Comparison of ENCODE assay signal across 20 cellular contexts in the genomic region with DNA sequence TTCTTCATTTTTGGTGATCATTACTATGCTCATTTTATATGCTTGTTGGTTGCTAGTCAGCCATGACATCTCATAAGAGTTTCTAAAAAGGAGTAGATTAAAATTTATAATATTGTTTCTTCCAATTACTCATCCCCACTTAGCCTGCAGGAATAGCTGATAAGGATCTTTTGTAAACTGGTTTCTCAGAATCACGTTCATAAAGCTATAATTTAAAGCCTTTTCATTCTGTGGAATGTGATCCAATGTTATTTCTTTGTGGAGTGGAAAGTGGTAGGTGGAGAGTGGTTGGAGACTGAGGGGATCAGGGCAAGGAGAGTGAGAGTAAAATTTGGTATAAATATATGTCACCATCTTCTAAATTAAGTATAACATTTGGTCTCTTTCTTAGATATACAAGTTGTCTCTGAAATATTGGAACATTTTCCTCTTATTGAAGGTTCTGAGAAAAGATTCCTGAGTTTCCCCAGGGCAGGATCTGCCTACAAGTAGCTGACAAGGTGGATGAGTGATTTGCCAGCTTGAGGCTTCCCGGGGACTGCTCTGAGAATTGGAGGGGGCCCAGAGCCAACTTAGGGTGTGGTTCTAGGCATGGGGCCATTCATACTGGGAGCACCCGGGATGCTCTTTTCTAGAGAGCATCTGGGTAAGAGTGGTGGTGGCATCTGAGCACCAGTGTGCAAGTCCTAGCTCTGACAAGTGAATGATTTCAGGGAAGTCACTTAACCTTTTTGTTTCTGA.
"Had no signal": no experiment of that assay in that cellular context is flagged by ENCODE, and none has a peak within 500 bp of the region (broad histone marks: within the 10 kb centered on the region; RNA-seq: fewer than 3 reads in every experiment).

No MANE protein-coding gene starts in this region.

- H3K4me3 Mint-ChIP-seq: activated naive CD4-positive, alpha-beta T cell treated with anti-CD3 and anti-CD28 coated beads, Interleukin-2, amount 10 ng/mL, durations not matched to agents 7 days and 5 days; memory B cell; nephron progenitor cell had no signal

- H3K27me3 ChIP-seq: adrenal gland, colonic mucosa, gastroesophageal sphincter, left lung, right lobe of liver, transverse colon had no signal

- DNase-seq: activated CD4-positive, alpha-beta T cell treated with anti-CD3 and anti-CD28 coated beads for 4 hours; activated naive CD4-positive, alpha-beta T cell treated with anti-CD3 and anti-CD28 coated beads, Interleukin-2, amount 10 ng/mL, durations not matched to agents 7 days and 5 days; adrenal gland; colonic mucosa; effector CD4-positive, alpha-beta T cell; islet precursor cell; left lung; nephron progenitor cell; psoas muscle; right lobe of liver; stimulated activated CD4-positive, alpha-beta T cell treated with anti-CD3 and anti-CD28 coated beads, Interleukin-2, amount 100 ng/mL, for 24 hours; stimulated activated naive CD4-positive, alpha-beta T cell; substantia nigra; T1000; transverse colon had no signal

- H3K4me3 ChIP-seq: adrenal gland, colonic mucosa, gastroesophageal sphincter, left lung, psoas muscle, right lobe of liver, transverse colon had no signal

- H3K27ac Mint-ChIP-seq: activated naive CD4-positive, alpha-beta T cell treated with anti-CD3 and anti-CD28 coated beads, Interleukin-2, amount 10 ng/mL, durations not matched to agents 7 days and 5 days; activated T-helper 2 cell treated with anti-CD3 and anti-CD28 coated beads, Interferon-gamma antibody, Interleukin-2, Interleukin-4, amounts not matched to agents 10 μg/mL and 5 μg/mL and 100 μg/mL, durations not matched to agents 14 hours and 24 hours and 36 hours; memory B cell; nephron progenitor cell had no signal

- H3K9me3 ChIP-seq: adrenal gland, colonic mucosa, gastroesophageal sphincter, left lung, psoas muscle, right lobe of liver, transverse colon had no signal

- H3K36me3 ChIP-seq: adrenal gland, colonic mucosa, gastroesophageal sphincter, left lung, right lobe of liver, transverse colon had no signal

- ATAC-seq: gastroesophageal sphincter, left lung, psoas muscle, right lobe of liver had no signal

- H3K9me3 Mint-ChIP-seq: activated naive CD4-positive, alpha-beta T cell treated with anti-CD3 and anti-CD28 coated beads, Interleukin-2, amount 10 ng/mL, durations not matched to agents 7 days and 5 days; activated T-helper 2 cell treated with anti-CD3 and anti-CD28 coated beads, Interferon-gamma antibody, Interleukin-2, Interleukin-4, amounts not matched to agents 10 μg/mL and 5 μg/mL and 100 μg/mL, durations not matched to agents 14 hours and 24 hours and 36 hours; memory B cell; nephron progenitor cell had no signal

- H3K4me1 Mint-ChIP-seq: memory B cell had no signal

- H3K27ac ChIP-seq: adrenal gland, colonic mucosa, gastroesophageal sphincter, left lung, psoas muscle, right lobe of liver, transverse colon, VCaP had no signal

- FAIRE-seq: endothelial cell of umbilical vein had no signal

- H3K4me1 ChIP-seq: adrenal gland, colonic mucosa, left lung, psoas muscle, transverse colon had no signal

- H3K36me3 Mint-ChIP-seq: activated naive CD4-positive, alpha-beta T cell treated with anti-CD3 and anti-CD28 coated beads, Interleukin-2, amount 10 ng/mL, durations not matched to agents 7 days and 5 days; memory B cell had no signal
